In the genomic region with DNA sequence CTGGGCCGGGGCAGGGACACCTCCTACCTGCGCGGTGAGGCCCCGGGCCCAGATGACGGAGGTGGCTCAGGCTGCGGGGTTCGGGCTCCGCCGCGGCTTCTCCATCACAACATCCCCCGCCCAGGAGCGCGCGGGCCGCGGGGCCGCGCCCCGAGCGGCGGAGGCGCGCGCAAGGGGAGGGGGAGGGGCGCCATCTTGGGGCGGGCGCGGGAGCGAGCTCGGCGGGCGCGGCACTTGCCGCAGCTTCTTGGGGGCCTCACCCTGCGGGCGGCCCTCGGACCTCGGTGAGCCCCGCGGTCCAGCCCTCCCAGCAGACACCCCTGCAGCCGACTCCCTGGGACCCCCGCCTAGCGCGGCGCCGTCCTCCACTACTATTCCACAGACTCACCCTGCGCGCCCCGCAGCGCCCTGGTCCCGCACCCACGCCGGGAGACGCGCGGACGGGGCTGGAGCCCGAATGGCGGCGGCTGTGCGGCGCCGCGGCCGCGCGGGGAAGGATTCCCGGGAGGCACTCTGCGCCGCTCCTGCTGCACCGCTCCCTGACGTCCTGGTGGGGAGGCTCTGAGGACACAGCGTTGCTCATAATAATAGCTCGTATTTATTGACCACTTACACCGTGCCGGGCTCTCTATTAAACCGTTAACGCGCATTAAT, we compare ENCODE assay signal across 7 cellular contexts. TPM values are rescaled to one million over a fixed set of nuclear protein-coding genes. Genes with fewer than 3 reads are reported as not detected.
DNase-seq lines count a peak whose midpoint lies in the region; ATAC-seq and TF ChIP-seq lines count a peak whose summit lies in the region.

Gene APBB1 (minus strand): TSS at position 137 of the 654 bp plus-strand sequence. CDS start 7,747 bp downstream, outside the sequence.

- TF ChIP-seq CTCF in foreskin fibroblast (IDR thresholded peaks at IDR 0.05; ENCODE audit: low read depth, low read length) (no peak), neural cell (IDR thresholded peaks at IDR 0.05; ENCODE audit: poor library complexity, severe bottlenecking) (peak; percentile 49)

- ATAC-seq in GM18502 (IDR thresholded peaks at IDR 0.05; ENCODE audit: poor library complexity, unreplicated experiment): peak; percentile 67
- peak; percentile 61 for ATAC-seq in HG03045 (IDR thresholded peaks at IDR 0.05; ENCODE audit: unreplicated experiment)

- no peaks in the 10 kb centered on the region for H3K9me2 ChIP-seq in neural cell (ENCODE audit: insufficient read depth, low read length)

- peak; percentile 64 for DNase-seq in RKO (ENCODE audit: low spot score)
- peak; percentile 39 for DNase-seq in activated gamma-delta T cell treated with anti-CD3 and anti-CD28 coated beads, Interleukin-2, amount 50 U/mL, for 16 hours (ENCODE audit: low read depth)
- DNase-seq in foreskin fibroblast: peak; percentile 59 to 89

- peaks cover 16% of the 10 kb centered on the region for H3K4me1 ChIP-seq in stomach smooth muscle (ENCODE audit: control insufficient read depth, insufficient read depth, low read length)

- peak; percentile 72 for TF ChIP-seq EP300 in neural cell (conservative IDR thresholded peaks at IDR 0.05; ENCODE audit: poor library complexity, severe bottlenecking)

- H3K9ac ChIP-seq in neural cell (ENCODE audit: low read length) (peak within 1 kb of the TSS; percentile 99), stomach smooth muscle (ENCODE audit: low read length in 2 of 2) (peak within 1 kb of the TSS; percentile 86 to 90)

- H3K4me3 ChIP-seq in foreskin fibroblast (ENCODE audit: low read depth in 1 of 2, low read length in 2 of 2): peak within 1 kb of the TSS; percentile 74 to 76
- H3K4me3 ChIP-seq in neural cell (ENCODE audit: low read length): peak within 1 kb of the TSS; percentile 96
- peak within 1 kb of the TSS; percentile 83 to 86 for H3K4me3 ChIP-seq in stomach smooth muscle (ENCODE audit: low read length in 2 of 2)

- H3K27ac ChIP-seq in neural cell (ENCODE audit: low read length) (peak within 1 kb of the TSS; percentile 96), stomach smooth muscle (ENCODE audit: low read length) (peak within 1 kb of the TSS; percentile 87)

- H3K36me3 ChIP-seq in neural cell (ENCODE audit: insufficient read depth, low read length) (peaks cover 7% of the 10 kb centered on the region), stomach smooth muscle (ENCODE audit: control insufficient read depth in 2 of 2, insufficient read depth in 2 of 2, low read length in 2 of 2) (no peaks in the 10 kb centered on the region)

- no peaks in the 10 kb centered on the region for H3F3A ChIP-seq in neural cell (ENCODE audit: insufficient read depth, low read length, poor library complexity, severe bottlenecking)

- peak within 1 kb of the TSS; percentile 98 for H2AFZ ChIP-seq in neural cell (ENCODE audit: low read depth, low read length)

- peak; percentile 44 for TF ChIP-seq RAD21 in neural cell (conservative IDR thresholded peaks at IDR 0.05)

- peak within 1 kb of the TSS; percentile 89 for H3K4me2 ChIP-seq in neural cell (ENCODE audit: low read length)

- no peaks in the 10 kb centered on the region for H4K20me1 ChIP-seq in neural cell (ENCODE audit: insufficient read depth)

- H3K9me3 ChIP-seq in neural cell (ENCODE audit: low read length) (no peaks in the 10 kb centered on the region), stomach smooth muscle (ENCODE audit: control insufficient read depth in 2 of 2, low read length in 2 of 2) (no peaks in the 10 kb centered on the region)

- H3K27me3 ChIP-seq in neural cell (ENCODE audit: insufficient read depth, low read depth, low read length) (no peaks in the 10 kb centered on the region), stomach smooth muscle (ENCODE audit: control insufficient read depth in 1 of 2, insufficient read depth in 2 of 2, low read length in 2 of 2) (no peaks in the 10 kb centered on the region)

- peaks cover 58% of the 10 kb centered on the region for H3K79me2 ChIP-seq in neural cell (replicated peaks; ENCODE audit: insufficient read depth, low read length)

TF ChIP-seq in neural cell, 6 proteins besides CTCF, POLR2A, EP300 and RAD21:
- peak; percentile 80 for TF ChIP-seq MXI1 (conservative IDR thresholded peaks at IDR 0.05; ENCODE audit: poor library complexity, severe bottlenecking)
- TF ChIP-seq SMC3 (conservative IDR thresholded peaks at IDR 0.05; ENCODE audit: poor library complexity): peak; percentile 51
- peak; percentile 84 for TF ChIP-seq POLR2AphosphoS5 (IDR thresholded peaks at IDR 0.05)
- peak; percentile 61 for TF ChIP-seq REST (IDR thresholded peaks at IDR 0.05; ENCODE audit: borderline replicate concordance)
- no peak for TF ChIP-seq EZH2 (IDR thresholded peaks at IDR 0.05; ENCODE audit: borderline replicate concordance, insufficient read depth, low read length, poor library complexity, severe bottlenecking)
- no peak for TF ChIP-seq TAF1 (IDR thresholded peaks at IDR 0.05; ENCODE audit: low read depth)
TF ChIP-seq in neural cell: peak in this region for 4.

RNA-seq across cellular contexts. Expression of gene APBB1, which starts in this region (rescaled TPM):
- polyA plus RNA-seq in neural cell: 283 and 323 TPM in 2 replicates
- polyA minus RNA-seq in neural cell: 257 and 277 TPM in 2 replicates

Comparison
In these comparisons a context has a peak if more than half of its experiments do, and no peak if none do; other contexts are left out.
1. Peak in every context shown above with its lines: DNase-seq, ATAC-seq, H3K4me3 ChIP-seq and H3K27ac ChIP-seq.